Comparison of ENCODE assay signal across 19 cellular contexts in the genomic region with DNA sequence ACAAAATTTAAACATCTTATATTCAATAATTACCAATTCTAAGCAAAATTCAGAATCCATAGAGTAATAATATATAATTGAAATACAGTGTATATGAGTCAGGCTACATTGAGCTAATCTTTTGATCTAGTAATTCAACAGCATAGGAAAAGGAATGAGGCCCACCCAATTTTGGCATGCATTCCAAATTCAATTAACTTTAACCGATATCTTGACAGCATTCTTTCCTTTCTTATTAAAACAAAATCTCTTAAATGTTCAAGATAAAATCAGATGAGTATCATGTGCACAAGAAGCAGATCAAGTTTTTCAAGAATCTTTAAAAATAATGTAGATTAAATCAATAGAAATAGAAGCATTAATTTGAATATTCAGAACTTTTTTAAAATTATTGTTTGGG.
DNase-seq lines count a peak whose midpoint lies in the region; ATAC-seq, FAIRE-seq and TF ChIP-seq lines count a peak whose summit lies in the region.
"Had no signal": no experiment of that assay in that cellular context is flagged by ENCODE, and none has a peak within 500 bp of the region (broad histone marks: within the 10 kb centered on the region; RNA-seq: fewer than 3 reads in every experiment).

No MANE protein-coding gene starts in this region.

- no peak for TF ChIP-seq RAD21 in SK-N-SH (IDR thresholded peaks at IDR 0.05; ENCODE audit: low read length)

- no peaks in the 10 kb centered on the region; a peak in 1 of 4 replicates for H3K4me1 ChIP-seq in SK-N-SH (ENCODE audit: control insufficient read depth in 1 of 2, insufficient read depth in 2 of 2, low read depth in 1 of 2, low read length in 1 of 2)
- H3K4me1 ChIP-seq: A549, Caco-2 had no signal

- H3F3A ChIP-seq in SK-N-SH (replicated peaks; ENCODE audit: insufficient read depth): no peaks in the 10 kb centered on the region

- H3K9me3 ChIP-seq in SK-N-SH: no peaks in the 10 kb centered on the region
- H3K9me3 ChIP-seq: A549, Caco-2, HAP-1 had no signal

- H3K9ac ChIP-seq in SK-N-SH: no peak overlapping the region
- H3K9ac ChIP-seq: GM23248, KMS-11 had no signal

- in situ Hi-C loops in KBM-7 (cut with MboI; ENCODE audit: low pct_unique_long_range_greater_than_20kb, low sequenced_read_pairs): no loop called here

- no peak overlapping the region for H3K4me3 ChIP-seq in SK-N-SH (ENCODE audit: low read depth in 2 of 2, low read length in 1 of 2)
- H3K4me3 ChIP-seq: A549, GM23248, HAP-1 had no signal

- no peak for TF ChIP-seq CTCF in SK-N-SH (IDR thresholded peaks at IDR 0.05)

- POLR2A ChIA-PET in SK-N-SH (lab: Yijun Ruan, JAX): no interaction called here

- no peak overlapping the region for H3K27ac ChIP-seq in SK-N-SH (ENCODE audit: low read depth in 2 of 2, low read length in 1 of 2)
- H3K27ac ChIP-seq: 22Rv1, A549, C4-2B, GM23248, KMS-11 had no signal

- H3K79me2 ChIP-seq in SK-N-SH (ENCODE audit: insufficient read depth): no peaks in the 10 kb centered on the region

- H2AFZ ChIP-seq in SK-N-SH (ENCODE audit: low read depth): no peak overlapping the region
- H2AFZ ChIP-seq: GM23248 had no signal

- H3K9me2 ChIP-seq in SK-N-SH: no peaks in the 10 kb centered on the region

- H3K27me3 ChIP-seq in SK-N-SH (ENCODE audit: insufficient read depth): no peaks in the 10 kb centered on the region

- H3K4me2 ChIP-seq in SK-N-SH: no peak overlapping the region
- H3K4me2 ChIP-seq: A549, KMS-11 had no signal

- peak; percentile 80 for FAIRE-seq in endometrium (lab: Jason Lieb, UNC)
- FAIRE-seq: A549, D721Med, GM12891, HepG2 had no signal

- H4K20me1 ChIP-seq in SK-N-SH (ENCODE audit: insufficient read depth): no peaks in the 10 kb centered on the region

- ATAC-seq in SK-N-SH treated with all-trans-retinoic acid at 6 μM for 48 hours: no peak
- ATAC-seq: A549, HepG2 had no signal

- WGBS in SK-N-SH (ENCODE audit: low lambda C conversion rate): 20% methylated on average over 1 of the region's 1 CpG

- DNase-seq in SK-N-SH (no peak), renal cortical epithelial cell (ENCODE audit: low read depth) (peak; percentile 10), NCI-H82 (lab: John Stamatoyannopoulos, UW) (no peak), KBM-7 (no peak)
- DNase-seq in activated effector memory CD4-positive, alpha-beta T cell treated with anti-CD3 and anti-CD28 coated beads, Interleukin-2, amount 50 U/mL, for 16 hours: no peak
- DNase-seq: AML-193; Caco-2; CD4-positive, alpha-beta T cell; GM23248 had no signal

- no peak for TF ChIP-seq EP300 in SK-N-SH (IDR thresholded peaks at IDR 0.05; ENCODE audit: borderline replicate concordance in 1 of 2, low read depth in 1 of 2, low read length in 1 of 2)

- no peaks in the 10 kb centered on the region for H3K36me3 ChIP-seq in SK-N-SH (replicated peaks in 1 of 2; ENCODE audit: control insufficient read depth in 1 of 2, insufficient read depth in 2 of 2, low read length in 1 of 2)
- H3K36me3 ChIP-seq: HAP-1 had no signal

- CTCF ChIA-PET in SK-N-SH (lab: Yijun Ruan, JAX): no interaction called here

TF ChIP-seq in SK-N-SH treated with all-trans-retinoic acid at 6 μM for 48 hours, 23 proteins besides CTCF, POLR2A, EP300 and RAD21:
- TF ChIP-seq ZNF70 (CRISPR knock-in tag; IDR thresholded peaks at IDR 0.05): no peak
- peak; percentile 67 for TF ChIP-seq ISL1 (CRISPR knock-in tag; IDR thresholded peaks at IDR 0.05)

TF ChIP-seq in SK-N-SH, 30 proteins besides CTCF, POLR2A, EP300 and RAD21:
- TF ChIP-seq SIN3A (IDR thresholded peaks at IDR 0.05; ENCODE audit: borderline replicate concordance, low read depth, low read length) (no peak), GABPA (IDR thresholded peaks at IDR 0.05; ENCODE audit: low read depth) (no peak), ELF1 (IDR thresholded peaks at IDR 0.05) (no peak), EZH2phosphoT487 (IDR thresholded peaks at IDR 0.05; ENCODE audit: borderline replicate concordance, low read depth) (no peak), REST (IDR thresholded peaks at IDR 0.05; ENCODE audit: low read depth, low read length) (no peak), FOXM1 (IDR thresholded peaks at IDR 0.05; ENCODE audit: low read depth) (no peak), NFIC (IDR thresholded peaks at IDR 0.05; ENCODE audit: borderline replicate concordance) (no peak), NRF1 (IDR thresholded peaks at IDR 0.05; ENCODE audit: low read depth, low read length) (no peak), CHD2 (IDR thresholded peaks at IDR 0.05; ENCODE audit: low read length, partially characterized antibody) (no peak), PBX3 (IDR thresholded peaks at IDR 0.05) (no peak), TCF12 (IDR thresholded peaks at IDR 0.05) (no peak), MEF2A (IDR thresholded peaks at IDR 0.05; ENCODE audit: borderline replicate concordance, low read depth) (no peak), TEAD4 (IDR thresholded peaks at IDR 0.05; ENCODE audit: borderline replicate concordance, insufficient read depth) (no peak), JUND (IDR thresholded peaks at IDR 0.05) (no peak), RCOR1 (IDR thresholded peaks at IDR 0.05; ENCODE audit: low read length) (no peak), POLR2AphosphoS5 (IDR thresholded peaks at IDR 0.05; ENCODE audit: low read depth, low read length) (no peak)
- TF ChIP-seq, protein P1, sequence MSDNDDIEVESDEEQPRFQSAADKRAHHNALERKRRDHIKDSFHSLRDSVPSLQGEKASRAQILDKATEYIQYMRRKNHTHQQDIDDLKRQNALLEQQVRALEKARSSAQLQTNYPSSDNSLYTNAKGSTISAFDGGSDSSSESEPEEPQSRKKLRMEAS (IDR thresholded peaks at IDR 0.05; ENCODE audit: low read depth): no peak
- TF ChIP-seq, protein P2, sequence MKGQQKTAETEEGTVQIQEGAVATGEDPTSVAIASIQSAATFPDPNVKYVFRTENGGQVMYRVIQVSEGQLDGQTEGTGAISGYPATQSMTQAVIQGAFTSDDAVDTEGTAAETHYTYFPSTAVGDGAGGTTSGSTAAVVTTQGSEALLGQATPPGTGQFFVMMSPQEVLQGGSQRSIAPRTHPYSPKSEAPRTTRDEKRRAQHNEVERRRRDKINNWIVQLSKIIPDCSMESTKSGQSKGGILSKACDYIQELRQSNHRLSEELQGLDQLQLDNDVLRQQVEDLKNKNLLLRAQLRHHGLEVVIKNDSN (IDR thresholded peaks at IDR 0.05; ENCODE audit: borderline replicate concordance, low read depth): no peak
